Comparison of ENCODE assay signal across 8 cellular contexts in genomic region chr14:104794099-104794498, GRCh38. TPM values are rescaled to one million over a fixed set of nuclear protein-coding genes. Genes with fewer than 3 reads are reported as not detected.
DNase-seq lines count a peak whose midpoint lies in the region; ATAC-seq and TF ChIP-seq lines count a peak whose summit lies in the region.

No MANE protein-coding gene starts in this region.

- TF ChIP-seq CTCF in GM13977 (IDR thresholded peaks at IDR 0.05; ENCODE audit: extremely low read depth, insufficient read depth, missing control alignments), result no peak
- no peak for TF ChIP-seq CTCF in OCI-LY3 (IDR thresholded peaks at IDR 0.05; ENCODE audit: low read depth, low read length)
- no peak for TF ChIP-seq CTCF in spleen (IDR thresholded peaks at IDR 0.05 in 8 of 11, conservative IDR thresholded peaks at IDR 0.05 in 3 of 11)

- ATAC-seq in HG03565 (IDR thresholded peaks at IDR 0.05; ENCODE audit: unreplicated experiment) (no peak), GM19023 (IDR thresholded peaks at IDR 0.05; ENCODE audit: unreplicated experiment) (no peak)

- peaks cover 54% of the 10 kb centered on the region for H4K20me1 ChIP-seq in OCI-LY3 (ENCODE audit: insufficient read depth, low read length)

- H3K4me3 ChIP-seq in OCI-LY3 (ENCODE audit: low read length) (peak overlapping the region; percentile 99), iPS-18a (ENCODE audit: low read length) (peak overlapping the region; percentile 72), spleen (peak overlapping the region; percentile 58 to 94 (median 76))

- H3K9me3 ChIP-seq in OCI-LY3 (ENCODE audit: insufficient read depth, low read length), result no peaks in the 10 kb centered on the region
- H3K9me3 ChIP-seq in iPS-18a (ENCODE audit: control insufficient read depth, low read depth, low read length), result no peaks in the 10 kb centered on the region
- no peaks in the 10 kb centered on the region for H3K9me3 ChIP-seq in spleen

- H3K27ac ChIP-seq in OCI-LY3 (ENCODE audit: low read length) (no peak overlapping the region), iPS-18a (ENCODE audit: low read length) (no peak overlapping the region), spleen (peak overlapping the region in 5 of 8 donors; percentile 70 to 95 (median 83))

- no peak overlapping the region for H2AFZ ChIP-seq in OCI-LY3 (ENCODE audit: low read depth, low read length)

- intact Hi-C loops in spleen (cut with DNase I; ENCODE audit: low total_unique reads), result no loop called here

- H3K36me3 ChIP-seq in OCI-LY3 (replicated peaks; ENCODE audit: low read depth, low read length) (peaks cover 7% of the 10 kb centered on the region), iPS-18a (ENCODE audit: control insufficient read depth, low read depth, low read length) (peaks cover 11% of the 10 kb centered on the region), spleen (peaks cover 0 to 36% (median 14%) of the 10 kb centered on the region in 6 donors)

- H3K4me2 ChIP-seq in OCI-LY3 (ENCODE audit: low read length), result peak overlapping the region; percentile 78

- H3K27me3 ChIP-seq in OCI-LY3 (ENCODE audit: low read depth, low read length), result peaks cover 21% of the 10 kb centered on the region
- peaks cover 39% of the 10 kb centered on the region for H3K27me3 ChIP-seq in iPS-18a (ENCODE audit: control insufficient read depth, insufficient read depth, low read length)
- no peaks in the 10 kb centered on the region for H3K27me3 ChIP-seq in spleen (replicated peaks in 1 of 7)

- in situ Hi-C loops in GM13977 (cut with MboI; ENCODE audit: low pct_unique_long_range_greater_than_20kb, low sequenced_read_pairs, unreplicated experiment), result no loop called here

- TF ChIP-seq POLR2A in spleen (IDR thresholded peaks at IDR 0.05), result no peak

- peak overlapping the region; percentile 93 for H3K9ac ChIP-seq in OCI-LY3 (ENCODE audit: low read length)
- peak overlapping the region; percentile 49 for H3K9ac ChIP-seq in iPS-18a (ENCODE audit: low read length)

- peaks cover 28% of the 10 kb centered on the region for H3K4me1 ChIP-seq in OCI-LY3 (ENCODE audit: low read length)
- H3K4me1 ChIP-seq in iPS-18a (ENCODE audit: control insufficient read depth, low read depth, low read length), result peaks cover 19% of the 10 kb centered on the region
- peaks cover 52 to 93% (median 85%) of the 10 kb centered on the region in 6 donors for H3K4me1 ChIP-seq in spleen

- DNase-seq in GM13977 (ENCODE audit: low spot score) (peak; percentile 79), astrocyte of the hippocampus (ENCODE audit: low read depth, low spot score) (peak; percentile 81), spleen (peak; percentile 88), NCI-H1105 treated with DMSO at 0.1 percent for 48 hours (lab: John Stamatoyannopoulos, UW) (no peak)

- H3K79me2 ChIP-seq in OCI-LY3 (ENCODE audit: low read length), result peaks cover 61% of the 10 kb centered on the region

- 11 to 56% (median 21%) methylated on average over 11 to 15 of the region's 15 CpGs for WGBS in spleen, 5 donors

RNA-seq across cellular contexts. Expression of gene AKT1, which starts 1.4 kb away (rescaled TPM):
- total RNA-seq in spleen, result 100 to 1,000 TPM; 107 to 184 (median 141) TPM
- polyA plus RNA-seq in spleen, result 100 to 1,000 TPM in 1 of 3 donors, 10 to 100 TPM in 2; 56.2 to 114 (median 61.6) TPM

RNA-seq across cellular contexts. Expression of gene ZBTB42, which starts 6.8 kb away (rescaled TPM):
- 10 to 100 TPM in 1 of 7 donors, 1 to 10 TPM in 6; 4.2 to 11.5 (median 7.9) TPM for total RNA-seq in spleen
- polyA plus RNA-seq in spleen, result 1 to 10 TPM in 2 of 3 donors, under 1 TPM in 1; 0.74 to 2.9 (median 1.1) TPM

RNA-seq across cellular contexts. Expression of gene SIVA1, which starts 41.2 kb away (rescaled TPM):
- total RNA-seq in spleen, result 100 to 1,000 TPM in 3 of 7 donors, 10 to 100 TPM in 4; 56.7 to 198 (median 76.4) TPM
- 100 to 1,000 TPM; 119 to 226 (median 184) TPM for polyA plus RNA-seq in spleen

Comparison
In these comparisons a context has a peak if more than half of its experiments do, and no peak if none do; other contexts are left out.
1. H3K27ac ChIP-seq: peak in spleen (5 of 8); none in OCI-LY3 (single experiment) and iPS-18a (single experiment).
2. Peak in every context shown above with its lines, with median percentiles within 50 percentile points of each other: H3K4me3 ChIP-seq.